ENCODE assay signal across 8 cellular contexts in genomic region chr3:138174421-138175122, GRCh38. TPM values are rescaled to one million over a fixed set of nuclear protein-coding genes. Genes with fewer than 3 reads are reported as not detected.
DNase-seq lines count a peak whose midpoint lies in the region; ATAC-seq, FAIRE-seq and TF ChIP-seq lines count a peak whose summit lies in the region.

TSS of gene DBR1 (minus strand) at chr3:138174921. CDS start at chr3:138174795, 126 bp downstream.

- H3K36me3 ChIP-seq in HUES6 (ENCODE audit: control insufficient read depth, insufficient read depth, low read length): peaks cover 25% of the 10 kb centered on the region
- peaks cover 26% of the 10 kb centered on the region for H3K36me3 ChIP-seq in OCI-LY1 (ENCODE audit: insufficient read depth, low read length)
- H3K36me3 ChIP-seq in mesodermal cell (ENCODE audit: control insufficient read depth, insufficient read depth, low read length): peaks cover 30% of the 10 kb centered on the region

- DNase-seq in D721Med (ENCODE audit: insufficient read length, low spot score) (peak; percentile 53), endothelial cell (ENCODE audit: low spot score) (peak; percentile 70)
- DNase-seq in activated CD8-positive, alpha-beta memory T cell treated with anti-CD3 and anti-CD28 coated beads, Interleukin-2, amount 50 U/mL, for 4 hours: peak; percentile 71
- DNase-seq in stimulated activated CD8-positive, alpha-beta memory T cell treated with anti-CD3 and anti-CD28 coated beads, Interleukin-15, amount 100 ng/mL, for 48 hours (ENCODE audit: low read depth in 2 of 2): peak; percentile 53 to 56

- 0% methylated on average over 21 to 31 of the region's 38 CpGs for WGBS in mesodermal cell (ENCODE audit: insufficient coverage in 2 of 2), 2 experiments

- H3K27ac ChIP-seq in HUES6 (ENCODE audit: low read depth, low read length) (peak within 1 kb of the TSS; percentile 91), OCI-LY1 (ENCODE audit: low read depth, low read length, poor library complexity, severe bottlenecking) (peak within 1 kb of the TSS; percentile 76), mesodermal cell (ENCODE audit: low read depth, low read length, severe bottlenecking) (peak within 1 kb of the TSS; percentile 64)

- H4K20me1 ChIP-seq in OCI-LY1 (ENCODE audit: insufficient read depth, low read length): no peaks in the 10 kb centered on the region

- no peaks in the 10 kb centered on the region for H3K4me1 ChIP-seq in HUES6 (ENCODE audit: control insufficient read depth, insufficient read depth, low read length)
- peaks cover 21% of the 10 kb centered on the region for H3K4me1 ChIP-seq in OCI-LY1 (ENCODE audit: insufficient read depth, low read length, severe bottlenecking)
- peaks cover 4% of the 10 kb centered on the region for H3K4me1 ChIP-seq in mesodermal cell (ENCODE audit: control insufficient read depth, insufficient read depth, low read length, poor library complexity, severe bottlenecking)

- no peaks in the 10 kb centered on the region for H3F3A ChIP-seq in OCI-LY1 (ENCODE audit: insufficient read depth, low read length)

- peak; percentile 91 for ATAC-seq in GM21447 (IDR thresholded peaks at IDR 0.05; ENCODE audit: unreplicated experiment)

- H3K9me2 ChIP-seq in OCI-LY1 (ENCODE audit: low read depth, low read length): no peaks in the 10 kb centered on the region

- no peak for TF ChIP-seq CTCF in D721Med (IDR thresholded peaks at IDR 0.05; ENCODE audit: insufficient read depth, missing control alignments)
- no peak for TF ChIP-seq CTCF in OCI-LY1 (IDR thresholded peaks at IDR 0.05; ENCODE audit: low read length)
- TF ChIP-seq CTCF in endothelial cell (IDR thresholded peaks at IDR 0.05; ENCODE audit: unreplicated experiment): no peak

- H3K27me3 ChIP-seq in HUES6 (ENCODE audit: control insufficient read depth, insufficient read depth, low read length) (no peaks in the 10 kb centered on the region), OCI-LY1 (ENCODE audit: insufficient read depth, low read length) (no peaks in the 10 kb centered on the region)

- H3K27ac Mint-ChIP-seq in endothelial cell (ENCODE audit: unreplicated experiment): peak within 1 kb of the TSS; percentile 84

- peak within 1 kb of the TSS; percentile 98 for H2AFZ ChIP-seq in OCI-LY1 (ENCODE audit: low read length)

- FAIRE-seq in D721Med (lab: Jason Lieb, UNC): no peak

- peak within 1 kb of the TSS; percentile 95 for H3K4me3 Mint-ChIP-seq in endothelial cell (ENCODE audit: unreplicated experiment)

- H3K4me3 ChIP-seq in HUES6 (ENCODE audit: low read depth, low read length) (peak within 1 kb of the TSS; percentile 99), OCI-LY1 (ENCODE audit: low read depth, low read length, poor library complexity, severe bottlenecking) (peak within 1 kb of the TSS; percentile 70), mesodermal cell (ENCODE audit: extremely low read depth, insufficient read depth, low read length, poor library complexity, severe bottlenecking) (peak within 1 kb of the TSS; percentile 79)

- H3K4me1 Mint-ChIP-seq in endothelial cell (ENCODE audit: unreplicated experiment): peaks cover 21% of the 10 kb centered on the region

- H3K9me3 ChIP-seq in HUES6 (ENCODE audit: control insufficient read depth, insufficient read depth, low read depth, low read length): no peaks in the 10 kb centered on the region
- H3K9me3 ChIP-seq in OCI-LY1 (ENCODE audit: low read length): no peaks in the 10 kb centered on the region
- H3K9me3 ChIP-seq in mesodermal cell (ENCODE audit: control insufficient read depth, low read length): no peaks in the 10 kb centered on the region

- no peaks in the 10 kb centered on the region for H3K9me3 Mint-ChIP-seq in endothelial cell (ENCODE audit: unreplicated experiment)

- H3K27me3 Mint-ChIP-seq in endothelial cell (ENCODE audit: unreplicated experiment): peaks cover 6% of the 10 kb centered on the region

- H3K9ac ChIP-seq in HUES6 (ENCODE audit: low read length) (peak within 1 kb of the TSS; percentile 97), OCI-LY1 (ENCODE audit: low read length) (peak within 1 kb of the TSS; percentile 72)

- no peaks in the 10 kb centered on the region for H3K36me3 Mint-ChIP-seq in endothelial cell (ENCODE audit: low read depth, unreplicated experiment)

- no peaks in the 10 kb centered on the region for H3K79me2 ChIP-seq in OCI-LY1 (ENCODE audit: insufficient read depth, low read length)

- H3K4me2 ChIP-seq in OCI-LY1 (ENCODE audit: low read length): peak within 1 kb of the TSS; percentile 83

RNA-seq across cellular contexts. Expression of gene DBR1, which starts in this region (rescaled TPM):
- total RNA-seq in endothelial cell (ENCODE audit: unreplicated experiment): 15.7 TPM
- polyA plus RNA-seq in mesodermal cell (2013, experiment 1 of 2): 13.7 TPM
- 14.0 TPM for polyA plus RNA-seq in mesodermal cell (2013, experiment 2 of 2)

Comparison
In these comparisons a context has a peak if more than half of its experiments do, and no peak if none do; other contexts are left out.
1. Peak in every context shown above with its lines: DNase-seq, ATAC-seq, H3K4me3 ChIP-seq and H3K27ac ChIP-seq.